In genomic region chrX:151006410-151007109, GRCh38 we compare ENCODE assay signal across 28 cellular contexts.
"Had no signal": no experiment of that assay in that cellular context is flagged by ENCODE, and none has a peak within 500 bp of the region (broad histone marks: within the 10 kb centered on the region; RNA-seq: fewer than 3 reads in every experiment).

No MANE protein-coding gene starts in this region.

- ATAC-seq: stimulated activated effector memory CD8-positive, alpha-beta T cell treated with anti-CD3 and anti-CD28 coated beads, Interleukin-12 subunit alpha, Interleukin-12 subunit beta, amount 100 ng/mL, for 72 hours; stimulated activated memory B cell treated with anti-CD40 and anti-IgM and Interleukin-4, amounts not matched to agents 10 μg/mL and 1 μg/mL and 100 μg/mL, for 72 hours; stimulated activated naive B cell treated with anti-CD40 and anti-IgM and Interleukin-4, amounts not matched to agents 10 μg/mL and 1 μg/mL and 100 μg/mL, for 72 hours; stimulated activated naive CD8-positive, alpha-beta T cell treated with anti-CD3 and anti-CD28 coated beads, Interleukin-15, amount 100 ng/mL, for 72 hours; stimulated activated naive CD8-positive, alpha-beta T cell treated with anti-CD3 and anti-CD28 coated beads, Interleukin-15, Interleukin-2, amounts not matched to agents 100 U/mL and 50 U/mL, for 24 hours; upper lobe of right lung had no signal

- H3K27me3 Mint-ChIP-seq: stimulated activated memory B cell treated with anti-CD40 and anti-IgM and Interleukin-4, amounts not matched to agents 10 μg/mL and 1 μg/mL and 100 μg/mL, for 72 hours; stimulated activated naive CD8-positive, alpha-beta T cell treated with anti-CD3 and anti-CD28 coated beads, Interleukin-15, amount 100 ng/mL, for 72 hours; stimulated activated naive CD8-positive, alpha-beta T cell treated with anti-CD3 and anti-CD28 coated beads, Interleukin-15, Interleukin-2, amounts not matched to agents 100 ng/mL and 50 ng/mL, for 24 hours; type B pancreatic cell had no signal

- H3K4me1 Mint-ChIP-seq: stimulated activated effector memory CD8-positive, alpha-beta T cell treated with anti-CD3 and anti-CD28 coated beads, Interleukin-12 subunit alpha, Interleukin-12 subunit beta, amount 100 ng/mL, for 72 hours; stimulated activated memory B cell treated with anti-CD40 and anti-IgM and Interleukin-4, amounts not matched to agents 10 μg/mL and 1 μg/mL and 100 μg/mL, for 72 hours; stimulated activated naive B cell treated with anti-CD40 and anti-IgM and Interleukin-4, amounts not matched to agents 10 μg/mL and 1 μg/mL and 100 μg/mL, for 72 hours; stimulated activated naive CD8-positive, alpha-beta T cell treated with anti-CD3 and anti-CD28 coated beads, Interleukin-15, amount 100 ng/mL, for 72 hours had no signal

- H3K4me3 Mint-ChIP-seq: stimulated activated effector memory CD8-positive, alpha-beta T cell treated with anti-CD3 and anti-CD28 coated beads, Interleukin-12 subunit alpha, Interleukin-12 subunit beta, amount 100 ng/mL, for 72 hours; stimulated activated memory B cell treated with anti-CD40 and anti-IgM and Interleukin-4, amounts not matched to agents 10 μg/mL and 1 μg/mL and 100 μg/mL, for 72 hours; stimulated activated naive B cell treated with anti-CD40 and anti-IgM and Interleukin-4, amounts not matched to agents 10 μg/mL and 1 μg/mL and 100 μg/mL, for 72 hours; stimulated activated naive CD8-positive, alpha-beta T cell treated with anti-CD3 and anti-CD28 coated beads, Interleukin-15, amount 100 ng/mL, for 72 hours; stimulated activated naive CD8-positive, alpha-beta T cell treated with anti-CD3 and anti-CD28 coated beads, Interleukin-15, Interleukin-2, amounts not matched to agents 100 ng/mL and 50 ng/mL, for 24 hours; type B pancreatic cell had no signal

- H3K36me3 Mint-ChIP-seq: stimulated activated effector memory CD8-positive, alpha-beta T cell treated with anti-CD3 and anti-CD28 coated beads, Interleukin-12 subunit alpha, Interleukin-12 subunit beta, amount 100 ng/mL, for 72 hours; stimulated activated memory B cell treated with anti-CD40 and anti-IgM and Interleukin-4, amounts not matched to agents 10 μg/mL and 1 μg/mL and 100 μg/mL, for 72 hours; stimulated activated naive B cell treated with anti-CD40 and anti-IgM and Interleukin-4, amounts not matched to agents 10 μg/mL and 1 μg/mL and 100 μg/mL, for 72 hours; type B pancreatic cell had no signal

- DNase-seq: stimulated activated CD4-positive, alpha-beta T cell treated with anti-CD3 and anti-CD28 coated beads, Interleukin-2, amount 100 ng/mL, for 48 hours; stimulated activated CD4-positive, alpha-beta T cell treated with anti-CD3 and anti-CD28 coated beads, Interleukin-4, amount 100 ng/mL, for 1 hour; stimulated activated CD4-positive, alpha-beta T cell treated with anti-CD3 and anti-CD28 coated beads, Interleukin-4, amount 100 ng/mL, for 24 hours; stimulated activated CD4-positive, alpha-beta T cell treated with anti-CD3 and anti-CD28 coated beads, Interleukin-4, amount 100 ng/mL, for 4 hours; stimulated activated CD8-positive, alpha-beta memory T cell treated with anti-CD3 and anti-CD28 coated beads, Interleukin-4, amount 100 ng/mL, for 48 hours; stimulated activated naive B cell treated with anti-CD40 and anti-IgM and Interleukin-4, amounts not matched to agents 10 μg/mL and 1 μg/mL and 100 μg/mL, for 72 hours; stimulated activated naive CD4-positive, alpha-beta T cell; stimulated activated naive CD4-positive, alpha-beta T cell treated with Interleukin-2 at 50 U/mL for 16 hours; stimulated activated naive CD8-positive, alpha-beta T cell treated with anti-CD3 and anti-CD28 coated beads, Interleukin-15, amount 100 ng/mL, for 72 hours; stimulated activated naive CD8-positive, alpha-beta T cell treated with anti-CD3 and anti-CD28 coated beads, Interleukin-15, Interleukin-2, amounts not matched to agents 100 U/mL and 50 U/mL, for 24 hours; stomach; substantia nigra; testis; thyroid gland; tibial artery; transverse colon; trophoblast cell; upper lobe of left lung; upper lobe of right lung; uterus had no signal

- H3K4me1 ChIP-seq: stomach, suprapubic skin, testis, thyroid gland, tibial artery, tibial nerve, transverse colon, upper lobe of left lung, upper lobe of right lung, uterus, vagina had no signal

- H3K27ac ChIP-seq: stomach, suprapubic skin, testis, thoracic aorta, thyroid gland, tibial artery, tibial nerve, transverse colon, upper lobe of left lung, upper lobe of right lung, uterus, vagina had no signal

- H3K9me3 ChIP-seq: stomach, suprapubic skin, testis, thoracic aorta, thyroid gland, tibial artery, tibial nerve, transverse colon, upper lobe of left lung, upper lobe of right lung, uterus, vagina had no signal

- H3K27me3 ChIP-seq: stomach, suprapubic skin, testis, thyroid gland, tibial artery, tibial nerve, transverse colon, upper lobe of left lung, upper lobe of right lung, uterus, vagina had no signal

- H3K36me3 ChIP-seq: stomach, suprapubic skin, thoracic aorta, thyroid gland, tibial artery, tibial nerve, transverse colon, upper lobe of left lung, upper lobe of right lung, uterus, vagina had no signal

- H3K4me3 ChIP-seq: stomach, suprapubic skin, testis, thoracic aorta, thyroid gland, tibial artery, tibial nerve, transverse colon, upper lobe of left lung, upper lobe of right lung, uterus, vagina had no signal

- H3K9me3 Mint-ChIP-seq: stimulated activated effector memory CD8-positive, alpha-beta T cell treated with anti-CD3 and anti-CD28 coated beads, Interleukin-12 subunit alpha, Interleukin-12 subunit beta, amount 100 ng/mL, for 72 hours; stimulated activated memory B cell treated with anti-CD40 and anti-IgM and Interleukin-4, amounts not matched to agents 10 μg/mL and 1 μg/mL and 100 μg/mL, for 72 hours; stimulated activated naive CD8-positive, alpha-beta T cell treated with anti-CD3 and anti-CD28 coated beads, Interleukin-15, amount 100 ng/mL, for 72 hours; stimulated activated naive CD8-positive, alpha-beta T cell treated with anti-CD3 and anti-CD28 coated beads, Interleukin-15, Interleukin-2, amounts not matched to agents 100 ng/mL and 50 ng/mL, for 24 hours had no signal

- H3K27ac Mint-ChIP-seq: stimulated activated effector memory CD8-positive, alpha-beta T cell treated with anti-CD3 and anti-CD28 coated beads, Interleukin-12 subunit alpha, Interleukin-12 subunit beta, amount 100 ng/mL, for 72 hours; stimulated activated memory B cell treated with anti-CD40 and anti-IgM and Interleukin-4, amounts not matched to agents 10 μg/mL and 1 μg/mL and 100 μg/mL, for 72 hours; stimulated activated naive B cell treated with anti-CD40 and anti-IgM and Interleukin-4, amounts not matched to agents 10 μg/mL and 1 μg/mL and 100 μg/mL, for 72 hours; stimulated activated naive CD8-positive, alpha-beta T cell treated with anti-CD3 and anti-CD28 coated beads, Interleukin-15, amount 100 ng/mL, for 72 hours; stimulated activated naive CD8-positive, alpha-beta T cell treated with anti-CD3 and anti-CD28 coated beads, Interleukin-15, Interleukin-2, amounts not matched to agents 100 ng/mL and 50 ng/mL, for 24 hours; type B pancreatic cell had no signal
